In the genomic region with DNA sequence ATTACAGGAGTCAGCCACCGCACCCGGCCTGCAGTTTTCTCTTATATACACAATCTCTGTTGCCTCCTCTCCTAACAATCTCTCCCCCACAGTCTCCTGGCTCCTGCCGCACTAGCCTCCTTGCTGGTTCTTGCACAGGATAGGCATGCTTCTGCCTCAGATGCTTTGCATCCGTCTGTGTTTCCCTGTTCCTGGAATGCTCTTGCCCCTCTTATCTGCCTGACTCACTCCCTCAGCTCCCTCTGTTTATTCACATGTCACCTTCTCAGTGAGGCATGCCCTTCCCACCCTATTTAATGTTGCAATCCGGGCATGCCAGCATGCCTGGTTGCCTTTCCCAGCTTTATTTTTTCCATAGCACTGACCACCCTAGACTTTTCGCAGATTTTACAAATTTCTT, we compare ENCODE assay signal across 11 cellular contexts.
DNase-seq lines count a peak whose midpoint lies in the region; ATAC-seq and TF ChIP-seq lines count a peak whose summit lies in the region.
"Had no signal": no experiment of that assay in that cellular context is flagged by ENCODE, and none has a peak within 500 bp of the region (broad histone marks: within the 10 kb centered on the region; RNA-seq: fewer than 3 reads in every experiment).

No MANE protein-coding gene starts in this region.

- no peaks in the 10 kb centered on the region for H3K36me3 ChIP-seq in RWPE2 (ENCODE audit: low read depth)

- TF ChIP-seq CTCF in RWPE2 (IDR thresholded peaks at IDR 0.05; ENCODE audit: poor library complexity, severe bottlenecking) (no peak), fibroblast of villous mesenchyme (IDR thresholded peaks at IDR 0.05; ENCODE audit: insufficient read depth, low read depth, low read length) (no peak), retinal pigment epithelial cell (conservative IDR thresholded peaks at IDR 0.05; ENCODE audit: low read depth, low read length) (no peak)

- intact Hi-C loops in head of caudate nucleus (cut with DNase I) = no loop called here

- no peak overlapping the region for H3K27ac ChIP-seq in RWPE2 (ENCODE audit: poor library complexity, severe bottlenecking)

- H3K4me1 ChIP-seq in RWPE2 (ENCODE audit: insufficient read depth, poor library complexity, severe bottlenecking) = no peaks in the 10 kb centered on the region

- H3K4me3 ChIP-seq in RWPE2 (ENCODE audit: severe bottlenecking) = no peak overlapping the region
- no peak overlapping the region for H3K4me3 ChIP-seq in fibroblast of villous mesenchyme (ENCODE audit: low read depth, low read length)
- H3K4me3 ChIP-seq in retinal pigment epithelial cell (ENCODE audit: low read length) = no peak overlapping the region

- ATAC-seq in RWPE2 (ENCODE audit: low read depth) = peak; percentile 70
- ATAC-seq: activated T-cell treated with anti-CD3 and anti-CD28 coated beads, Interleukin-2, amount 50 U/mL, for 4 hours had no signal

- DNase-seq in ELR (ENCODE audit: low read depth) (peak; percentile 23), RWPE2 (ENCODE audit: low spot score) (no peak), fibroblast of villous mesenchyme (ENCODE audit: low read depth) (peak; percentile 92), retinal pigment epithelial cell (ENCODE audit: low read depth) (peak; percentile 23), NCI-H526 (lab: John Stamatoyannopoulos, UW) (no peak), head of caudate nucleus (no peak), DMS 273 treated with DMSO at 0.1 percent for 48 hours (lab: John Stamatoyannopoulos, UW) (no peak)
- DNase-seq: activated T-cell treated with anti-CD3 and anti-CD28 coated beads, Interleukin-2, amount 50 U/mL, for 4 hours; NCI-H526 treated with DMSO at 0.1 percent for 48 hours; nucleus accumbens; SK-N-SH had no signal

- H3K9me3 ChIP-seq in RWPE2 (ENCODE audit: severe bottlenecking) = no peaks in the 10 kb centered on the region
- H3K9me3 ChIP-seq: SK-N-SH had no signal

- H3K27me3 ChIP-seq in RWPE2 (ENCODE audit: insufficient read depth, poor library complexity, severe bottlenecking) = no peaks in the 10 kb centered on the region

Comparison
In these comparisons a context has a peak if more than half of its experiments do, and no peak if none do; other contexts are left out.
1. DNase-seq: peak in ELR (single experiment), fibroblast of villous mesenchyme (single experiment) and retinal pigment epithelial cell (single experiment); none in RWPE2 (single experiment), NCI-H526 (0 of 2), head of caudate nucleus (0 of 42) and DMS 273 treated with DMSO at 0.1 percent for 48 hours (single experiment).